Comparison of ENCODE assay signal across 8 cellular contexts in the genomic region with DNA sequence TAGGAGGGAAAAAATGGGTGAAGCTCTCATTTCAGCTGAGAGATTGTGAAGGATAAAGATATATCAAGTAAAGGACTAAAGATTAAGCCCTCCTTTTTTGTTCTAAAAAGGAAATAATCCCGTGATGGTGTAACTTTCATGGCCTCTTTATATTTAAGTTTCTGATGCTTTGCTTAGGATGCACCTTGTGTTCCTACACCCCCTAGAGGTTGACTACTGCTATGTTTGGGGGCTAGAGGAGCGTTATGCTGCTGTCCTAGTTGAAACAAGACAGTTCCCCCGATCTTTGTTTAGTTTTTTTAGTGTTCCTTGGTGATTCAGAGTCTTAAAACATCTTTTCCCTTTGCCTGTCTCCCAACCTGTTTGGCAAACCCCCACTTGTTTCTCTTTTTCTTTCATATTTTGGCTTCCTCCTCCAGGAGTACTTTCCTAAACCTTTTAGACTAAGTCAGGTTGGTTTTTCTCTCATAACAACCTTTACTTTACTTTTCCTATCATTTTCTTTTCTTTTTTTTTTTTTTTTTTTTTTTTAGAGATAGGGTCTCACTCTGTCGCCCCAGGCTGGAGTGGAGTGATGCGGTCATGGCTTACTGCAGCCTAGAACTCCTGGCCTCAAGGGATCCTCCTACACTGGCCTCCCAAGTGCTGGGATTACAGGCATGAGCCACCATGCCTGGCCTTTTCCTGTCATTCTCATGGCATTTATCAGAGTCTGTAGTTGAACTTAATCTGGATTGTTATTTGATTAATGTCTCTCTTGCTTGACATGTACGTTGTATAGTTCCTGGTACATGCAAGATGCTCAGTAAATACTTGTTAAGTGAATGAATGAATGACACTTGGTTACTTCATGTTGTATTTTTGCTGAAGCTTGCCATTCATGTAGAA. TPM values are rescaled to one million over a fixed set of nuclear protein-coding genes. Genes with fewer than 3 reads are reported as not detected.
A peak's percentile ranks its signal among the peaks of the same experiment; 100 is the strongest.
DNase-seq lines count a peak whose midpoint lies in the region; ATAC-seq and TF ChIP-seq lines count a peak whose summit lies in the region.

No MANE protein-coding gene starts in this region.

- H3K9me3 Mint-ChIP-seq in CD14-positive monocyte (no peaks in the 10 kb centered on the region), nephron (no peaks in the 10 kb centered on the region)
- no peaks in the 10 kb centered on the region for H3K9me3 Mint-ChIP-seq in effector memory CD8-positive, alpha-beta T cell

- peak overlapping the region in 1 of 2 donors; percentile 25 for H3K4me3 Mint-ChIP-seq in CD14-positive monocyte
- peak overlapping the region; percentile 46 to 87 for H3K4me3 Mint-ChIP-seq in effector memory CD8-positive, alpha-beta T cell
- peak overlapping the region; percentile 76 to 96 (median 80) for H3K4me3 Mint-ChIP-seq in nephron

- TF ChIP-seq CTCF in CD14-positive monocyte (IDR thresholded peaks at IDR 0.05) (peak; percentile 66), nephron (IDR thresholded peaks at IDR 0.05; ENCODE audit: unreplicated experiment in 3 of 3) (peak; percentile 42 to 56 (median 51))

- no peak for DNase-seq in CD14-positive monocyte (ENCODE audit: low spot score)
- DNase-seq in MV-4-11 (lab: John Stamatoyannopoulos, UW): peak; percentile 73
- peak; percentile 8 for DNase-seq in T-helper 22 cell (ENCODE audit: low read depth)
- DNase-seq in effector memory CD8-positive, alpha-beta T cell: peak; percentile 41 to 43 (median 43)

- H3K27me3 Mint-ChIP-seq in CD14-positive monocyte (ENCODE audit: low read depth in 3 of 3) (peaks cover 0 to 2% (median 0%) of the 10 kb centered on the region in 3 donors), nephron (ENCODE audit: low read depth) (no peaks in the 10 kb centered on the region)
- H3K27me3 Mint-ChIP-seq in effector memory CD8-positive, alpha-beta T cell: no peaks in the 10 kb centered on the region

- peaks cover 24% of the 10 kb centered on the region for H3K4me1 Mint-ChIP-seq in CD14-positive monocyte
- H3K4me1 Mint-ChIP-seq in effector memory CD8-positive, alpha-beta T cell (ENCODE audit: low read depth in 2 of 2): peaks cover 18 to 26% of the 10 kb centered on the region in 2 donors
- peaks cover 27% of the 10 kb centered on the region for H3K4me1 Mint-ChIP-seq in nephron

- peaks cover 33 to 40% of the 10 kb centered on the region in 2 donors for H3K36me3 Mint-ChIP-seq in CD14-positive monocyte
- H3K36me3 Mint-ChIP-seq in effector memory CD8-positive, alpha-beta T cell (ENCODE audit: insufficient read depth): peaks cover 59% of the 10 kb centered on the region
- peaks cover 39% of the 10 kb centered on the region for H3K36me3 Mint-ChIP-seq in nephron (ENCODE audit: low read depth)

- peak overlapping the region in 3 of 7 donors; percentile 65 to 73 (median 71) for H3K27ac Mint-ChIP-seq in CD14-positive monocyte
- H3K27ac Mint-ChIP-seq in effector memory CD8-positive, alpha-beta T cell: no peak overlapping the region
- H3K27ac Mint-ChIP-seq in nephron: peak overlapping the region in 1 of 3 experiments; percentile 45

- intact Hi-C loops in CD14-positive monocyte (cut with micrococcal nuclease): no loop called here

- peak; percentile 52 for ATAC-seq in GM18498 (IDR thresholded peaks at IDR 0.05; ENCODE audit: unreplicated experiment)
- peak; percentile 54 for ATAC-seq in effector memory CD8-positive, alpha-beta T cell (replicated peaks)
- ATAC-seq in HG02678 (IDR thresholded peaks at IDR 0.05; ENCODE audit: unreplicated experiment): no peak
- no peak for ATAC-seq in HG03025 (IDR thresholded peaks at IDR 0.05; ENCODE audit: low FRiP score, unreplicated experiment)

RNA-seq across cellular contexts. Expression of a gene that starts 2.8 kb away (rescaled TPM):
- polyA plus RNA-seq in CD14-positive monocyte: 10 to 100 TPM; 42.7 to 52.1 TPM

RNA-seq across cellular contexts. Expression of a gene that starts 26.8 kb away (rescaled TPM):
- 1 to 10 TPM; 4.9 to 5.0 TPM for polyA plus RNA-seq in CD14-positive monocyte

RNA-seq across cellular contexts. Expression of a gene that starts 50.6 kb away (rescaled TPM):
- polyA plus RNA-seq in CD14-positive monocyte: not detected

Comparison
In these comparisons a context has a peak if more than half of its experiments do, and no peak if none do; other contexts are left out.
1. ATAC-seq: peak in GM18498 (single experiment) and effector memory CD8-positive, alpha-beta T cell (single experiment); none in HG02678 (single experiment) and HG03025 (single experiment).